12 cellular contexts compared by ENCODE assay signal in the genomic region with DNA sequence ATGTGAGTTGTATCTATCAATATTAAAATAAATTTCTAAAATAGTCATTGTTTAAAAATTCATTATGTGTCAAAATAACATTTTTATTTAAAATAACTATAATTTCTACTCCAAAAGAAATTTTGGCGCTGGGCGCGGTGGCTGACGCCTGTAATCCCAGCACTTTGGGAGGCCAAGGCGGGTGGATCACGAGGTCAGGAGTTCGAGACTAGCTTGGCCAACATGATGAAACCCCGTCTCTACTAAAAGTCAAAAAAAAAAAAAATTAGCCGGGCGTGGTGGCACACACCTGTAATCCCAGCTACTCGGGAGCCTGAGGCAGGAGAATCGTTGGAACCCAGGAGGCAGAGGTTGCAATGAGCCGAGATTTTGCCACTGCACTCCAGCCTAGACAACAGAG. TPM values are rescaled to one million over a fixed set of nuclear protein-coding genes. Genes with fewer than 3 reads are reported as not detected.
"Had no signal": no experiment of that assay in that cellular context is flagged by ENCODE, and none has a peak within 500 bp of the region (broad histone marks: within the 10 kb centered on the region; RNA-seq: fewer than 3 reads in every experiment).

No MANE protein-coding gene starts in this region.

RNA-seq across cellular contexts. Expression of gene CD37, which starts 9.4 kb away (rescaled TPM):
- total RNA-seq: IMR-90, RPMI7951, SJCRH30 had no signal
- polyA plus RNA-seq: IMR-90 had no signal

RNA-seq across cellular contexts. Expression of gene TEAD2, which starts 36.5 kb away (rescaled TPM):
- total RNA-seq: activated CD4-positive, alpha-beta T cell treated with anti-CD3 and anti-CD28 coated beads for 36 hours; activated CD4-positive, alpha-beta T cell treated with anti-CD3 and anti-CD28 coated beads, Interleukin-2, amount 10 ng/mL, durations not matched to agents 7 days and 5 days; activated CD8-positive, alpha-beta T cell treated with anti-CD3 and anti-CD28 coated beads, Interleukin-2, amount 10 ng/mL, durations not matched to agents 7 days and 5 days; activated T-helper 1 cell treated with anti-CD3 and anti-CD28 coated beads, Interleukin-12 subunit alpha, Interleukin-12 subunit beta, Interleukin-2, Interleukin-4 antibody, amounts not matched to agents 30 ng/mL and 10 ng/mL and 1 ng/mL, durations not matched to agents 14 hours and 24 hours and 36 hours had no signal

RNA-seq across cellular contexts. Expression of gene DKKL1, which starts 37.9 kb away (rescaled TPM):
- total RNA-seq: activated CD4-positive, alpha-beta T cell treated with anti-CD3 and anti-CD28 coated beads for 36 hours; activated CD4-positive, alpha-beta T cell treated with anti-CD3 and anti-CD28 coated beads, Interleukin-2, amount 10 ng/mL, durations not matched to agents 7 days and 5 days; activated CD8-positive, alpha-beta T cell treated with anti-CD3 and anti-CD28 coated beads, Interleukin-2, amount 10 ng/mL, durations not matched to agents 7 days and 5 days; activated naive CD4-positive, alpha-beta T cell treated with anti-CD3 and anti-CD28 coated beads for 36 hours; activated naive CD4-positive, alpha-beta T cell treated with anti-CD3 and anti-CD28 coated beads, Interleukin-2, amount 50 U/mL, for 72 hours; activated T-cell treated with anti-CD3 and anti-CD28 coated beads, Interleukin-2, amount 50 U/mL, for 4 hours; activated T-helper 1 cell treated with anti-CD3 and anti-CD28 coated beads, Interleukin-12 subunit alpha, Interleukin-12 subunit beta, Interleukin-2, Interleukin-4 antibody, amounts not matched to agents 30 ng/mL and 10 ng/mL and 1 ng/mL, durations not matched to agents 14 hours and 24 hours and 36 hours; body of pancreas; cardiac septum; IMR-90 had no signal
